Comparison of ENCODE assay signal across 2 cellular contexts in genomic region chr6:42138190-42138589, GRCh38.
A peak's percentile ranks its signal among the peaks of the same experiment; 100 is the strongest.
TF ChIP-seq lines count a peak whose summit lies in the region.

No MANE protein-coding gene starts in this region.

TF ChIP-seq in HepG2, 621 proteins besides CTCF, POLR2A, EP300 and RAD21:
- TF ChIP-seq TOPORS (CRISPR knock-in tag; IDR thresholded peaks at IDR 0.05) (no peak), RELA (CRISPR knock-in tag; IDR thresholded peaks at IDR 0.05) (no peak), RCOR2 (CRISPR knock-in tag; IDR thresholded peaks at IDR 0.05) (0 out of 2 replicates have a peak, but pooled peaks have one; percentile 11), ZNF263 (CRISPR knock-in tag; IDR thresholded peaks at IDR 0.05) (peak; percentile 76)
- TF ChIP-seq, protein P1, sequence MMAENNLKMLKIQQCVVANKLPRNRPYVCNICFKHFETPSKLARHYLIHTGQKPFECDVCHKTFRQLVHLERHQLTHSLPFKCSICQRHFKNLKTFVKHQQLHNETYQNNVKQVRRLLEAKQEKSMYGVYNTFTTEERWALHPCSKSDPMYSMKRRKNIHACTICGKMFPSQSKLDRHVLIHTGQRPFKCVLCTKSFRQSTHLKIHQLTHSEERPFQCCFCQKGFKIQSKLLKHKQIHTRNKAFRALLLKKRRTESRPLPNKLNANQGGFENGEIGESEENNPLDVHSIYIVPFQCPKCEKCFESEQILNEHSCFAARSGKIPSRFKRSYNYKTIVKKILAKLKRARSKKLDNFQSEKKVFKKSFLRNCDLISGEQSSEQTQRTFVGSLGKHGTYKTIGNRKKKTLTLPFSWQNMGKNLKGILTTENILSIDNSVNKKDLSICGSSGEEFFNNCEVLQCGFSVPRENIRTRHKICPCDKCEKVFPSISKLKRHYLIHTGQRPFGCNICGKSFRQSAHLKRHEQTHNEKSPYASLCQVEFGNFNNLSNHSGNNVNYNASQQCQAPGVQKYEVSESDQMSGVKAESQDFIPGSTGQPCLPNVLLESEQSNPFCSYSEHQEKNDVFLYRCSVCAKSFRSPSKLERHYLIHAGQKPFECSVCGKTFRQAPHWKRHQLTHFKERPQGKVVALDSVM (CRISPR knock-in tag; IDR thresholded peaks at IDR 0.05) = 0 out of 2 replicates have a peak, but pooled peaks have one; percentile 51
TF ChIP-seq in HepG2: peak in this region for 3.

TF ChIP-seq in K562, 482 proteins besides CTCF, POLR2A, EP300 and RAD21:
- TF ChIP-seq ZFP91 (CRISPR knock-in tag; IDR thresholded peaks at IDR 0.05) (no peak), GABPB2 (CRISPR knock-in tag; conservative IDR thresholded peaks at IDR 0.05) (no peak), ZNF263 (CRISPR knock-in tag; IDR thresholded peaks at IDR 0.05; ENCODE audit: borderline replicate concordance) (no peak; the same call in 1 of the 2 replicates), CEBPB (tag; IDR thresholded peaks at IDR 0.05) (peak; percentile 55; the same call in 1 of the 2 replicates), ZNF133 (CRISPR knock-in tag; IDR thresholded peaks at IDR 0.05) (0 out of 2 replicates have a peak, but pooled peaks have one; percentile 5)
